Comparison of ENCODE assay signal across 9 cellular contexts in the genomic region with DNA sequence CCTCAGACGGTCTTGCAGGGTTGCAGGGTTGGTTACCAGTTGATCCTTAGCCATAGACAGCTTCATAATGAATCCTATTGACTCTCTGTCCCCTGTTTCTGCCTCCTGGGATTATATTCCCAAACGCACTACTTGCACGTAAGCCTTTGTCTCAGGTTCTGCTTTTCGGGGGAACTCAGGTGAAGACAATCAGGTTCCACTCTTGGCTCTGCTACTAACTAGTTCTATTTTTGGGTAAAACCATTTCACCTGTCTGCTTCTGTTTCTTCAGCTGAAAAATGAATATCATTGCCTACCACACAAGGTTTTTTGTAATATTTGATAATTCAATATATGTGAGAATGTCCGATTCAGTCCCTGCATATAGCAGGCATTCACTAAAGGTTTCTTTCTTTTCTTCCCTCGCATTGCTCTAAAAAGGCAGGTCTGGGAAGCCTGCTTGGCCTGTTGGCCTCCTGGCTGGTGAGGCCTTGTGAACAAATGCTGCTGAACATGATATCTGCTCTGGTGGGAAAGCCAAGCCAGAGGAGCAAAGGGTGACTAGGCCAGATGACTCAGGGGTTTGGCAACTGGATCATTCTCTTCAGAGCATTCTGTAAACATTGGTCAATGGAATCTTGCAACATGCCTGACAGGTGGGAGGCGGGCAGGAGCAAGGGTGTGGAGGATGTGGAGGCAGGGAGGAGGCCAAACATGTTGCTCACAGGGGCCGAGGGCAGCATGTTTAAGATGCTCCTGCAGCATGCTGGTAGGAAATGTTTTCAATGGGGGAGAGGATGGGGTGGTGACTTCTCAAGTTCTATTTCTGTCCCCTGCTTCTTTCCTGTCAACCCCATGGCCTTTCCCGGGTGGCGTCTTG. TPM values are rescaled to one million over a fixed set of nuclear protein-coding genes. Genes with fewer than 3 reads are reported as not detected.
A peak's percentile ranks its signal among the peaks of the same experiment; 100 is the strongest.
DNase-seq lines count a peak whose midpoint lies in the region; ATAC-seq, FAIRE-seq and TF ChIP-seq lines count a peak whose summit lies in the region.
"Had no signal": no experiment of that assay in that cellular context is flagged by ENCODE, and none has a peak within 500 bp of the region (broad histone marks: within the 10 kb centered on the region; RNA-seq: fewer than 3 reads in every experiment).

No MANE protein-coding gene starts in this region.

- FAIRE-seq in GM12892 (lab: Jason Lieb, UNC) = no peak

- intact Hi-C loops in activated CD4-positive, alpha-beta memory T cell treated with anti-CD3 and anti-CD28 coated beads for 36 hours (cut with micrococcal nuclease) = no loop called here

- peaks cover 5% of the 10 kb centered on the region for H3K4me1 Mint-ChIP-seq in activated CD4-positive, alpha-beta memory T cell treated with anti-CD3 and anti-CD28 coated beads for 36 hours (ENCODE audit: low read depth)
- peaks cover 3 to 10% of the 10 kb centered on the region in 2 donors for H3K4me1 Mint-ChIP-seq in effector memory CD8-positive, alpha-beta T cell (ENCODE audit: low read depth in 2 of 2)

- TF ChIP-seq CTCF in AG09309 (IDR thresholded peaks at IDR 0.05; ENCODE audit: control insufficient read depth, insufficient read depth, low read depth, low read length, missing control alignments) (no peak), cardiac fibroblast (IDR thresholded peaks at IDR 0.05; ENCODE audit: low read depth, low read length) (no peak)

- peaks cover 13% of the 10 kb centered on the region for H3K27me3 Mint-ChIP-seq in activated CD4-positive, alpha-beta memory T cell treated with anti-CD3 and anti-CD28 coated beads for 36 hours
- peaks cover 5 to 50% of the 10 kb centered on the region in 2 donors for H3K27me3 Mint-ChIP-seq in effector memory CD8-positive, alpha-beta T cell
- H3K27me3 Mint-ChIP-seq: activated naive CD4-positive, alpha-beta T cell treated with anti-CD3 and anti-CD28 coated beads, Interleukin-2, amount 50 U/mL, for 24 hours had no signal

- no peak for ATAC-seq in effector memory CD8-positive, alpha-beta T cell (replicated peaks)

- H3K27ac Mint-ChIP-seq in activated CD4-positive, alpha-beta memory T cell treated with anti-CD3 and anti-CD28 coated beads for 36 hours = no peak overlapping the region
- peak overlapping the region in 1 of 2 donors; percentile 15 for H3K27ac Mint-ChIP-seq in effector memory CD8-positive, alpha-beta T cell
- H3K27ac Mint-ChIP-seq: activated naive CD4-positive, alpha-beta T cell treated with anti-CD3 and anti-CD28 coated beads, Interleukin-2, amount 50 U/mL, for 24 hours had no signal

- no peak overlapping the region for H3K4me3 Mint-ChIP-seq in activated CD4-positive, alpha-beta memory T cell treated with anti-CD3 and anti-CD28 coated beads for 36 hours
- no peak overlapping the region for H3K4me3 Mint-ChIP-seq in effector memory CD8-positive, alpha-beta T cell
- H3K4me3 Mint-ChIP-seq: activated naive CD4-positive, alpha-beta T cell treated with anti-CD3 and anti-CD28 coated beads, Interleukin-2, amount 50 U/mL, for 24 hours had no signal

- no peak overlapping the region for H3K4me3 ChIP-seq in AG09309 (ENCODE audit: control insufficient read depth, low read depth, low read length)
- no peak overlapping the region for H3K4me3 ChIP-seq in cardiac fibroblast (replicated peaks in 1 of 2; ENCODE audit: low read depth in 2 of 2, low read length in 2 of 2)

- TF ChIP-seq POLR2A in GM12892 (IDR thresholded peaks at IDR 0.05; ENCODE audit: low read depth, low read length) = no peak

- no peaks in the 10 kb centered on the region for H3K36me3 Mint-ChIP-seq in activated CD4-positive, alpha-beta memory T cell treated with anti-CD3 and anti-CD28 coated beads for 36 hours
- no peaks in the 10 kb centered on the region for H3K36me3 Mint-ChIP-seq in effector memory CD8-positive, alpha-beta T cell (ENCODE audit: insufficient read depth)
- H3K36me3 Mint-ChIP-seq: activated naive CD4-positive, alpha-beta T cell treated with anti-CD3 and anti-CD28 coated beads, Interleukin-2, amount 50 U/mL, for 24 hours had no signal

- POLR2A ChIA-PET in activated CD4-positive, alpha-beta memory T cell treated with anti-CD3 and anti-CD28 coated beads for 36 hours (lab: Charles Lee) = no interaction called here

- CTCF ChIA-PET in activated CD4-positive, alpha-beta memory T cell treated with anti-CD3 and anti-CD28 coated beads for 36 hours (lab: Charles Lee) = interaction anchor here (1.2 kb wide), 2 partner anchors 30 to 31 kb away, joined by 3 read pairs; no protein-coding TSS in a partner anchor

- peak; percentile 95 for DNase-seq in AG09309 (ENCODE audit: low read depth)
- peak; percentile 85 for DNase-seq in MV-4-11 (lab: John Stamatoyannopoulos, UW)
- DNase-seq in cardiac fibroblast (ENCODE audit: low read depth in 2 of 2) = peak; percentile 97 to 100
- peak; percentile 91 for DNase-seq in mucosa of gallbladder (ENCODE audit: low spot score)
- no peak for DNase-seq in activated CD4-positive, alpha-beta memory T cell treated with anti-CD3 and anti-CD28 coated beads for 36 hours
- DNase-seq in effector CD8-positive, alpha-beta T cell (lab: John Stamatoyannopoulos, UW) = no peak
- DNase-seq in effector memory CD8-positive, alpha-beta T cell = no peak
- DNase-seq in GM12892 (ENCODE audit: insufficient read length) = no peak

- no peaks in the 10 kb centered on the region for H3K9me3 Mint-ChIP-seq in activated CD4-positive, alpha-beta memory T cell treated with anti-CD3 and anti-CD28 coated beads for 36 hours
- H3K9me3 Mint-ChIP-seq in effector memory CD8-positive, alpha-beta T cell = no peaks in the 10 kb centered on the region
- H3K9me3 Mint-ChIP-seq: activated naive CD4-positive, alpha-beta T cell treated with anti-CD3 and anti-CD28 coated beads, Interleukin-2, amount 50 U/mL, for 24 hours had no signal

RNA-seq across cellular contexts. Expression of a gene that starts 23.8 kb away (rescaled TPM):
- total RNA-seq in mucosa of gallbladder = 13.9 TPM
- 10 to 100 TPM; 27.9 to 28.9 TPM for total RNA-seq in activated CD4-positive, alpha-beta memory T cell treated with anti-CD3 and anti-CD28 coated beads for 36 hours
- 33.4 TPM for polyA plus RNA-seq in GM12892 (2012; ENCODE audit: missing spikeins)

Comparison
In these comparisons a context has a peak if more than half of its experiments do, and no peak if none do; other contexts are left out.
1. DNase-seq: peak in AG09309 (single experiment), MV-4-11 (single experiment), cardiac fibroblast (2 of 2) and mucosa of gallbladder (single experiment); none in activated CD4-positive, alpha-beta memory T cell treated with anti-CD3 and anti-CD28 coated beads for 36 hours (single experiment), effector CD8-positive, alpha-beta T cell (single experiment), effector memory CD8-positive, alpha-beta T cell (0 of 3) and GM12892 (single experiment).